Comparison of ENCODE assay signal across 1 cellular context in genomic region chr11:78041843-78042455, GRCh38.
TF ChIP-seq lines count a peak whose summit lies in the region.

No MANE protein-coding gene starts in this region.

TF ChIP-seq in K562, 482 proteins besides CTCF, POLR2A, EP300 and RAD21 (continues in another document):
- peak; percentile 61; the same call in 1 of the 2 replicates for TF ChIP-seq ZNF41 (CRISPR knock-in tag; conservative IDR thresholded peaks at IDR 0.05)
- TF ChIP-seq MEF2D (tag; conservative IDR thresholded peaks at IDR 0.05; ENCODE audit: low read depth), result 0 out of 2 replicates have a peak, but pooled peaks have one; percentile 19
- peak; percentile 57 for TF ChIP-seq DMBX1 (CRISPR knock-in tag; IDR thresholded peaks at IDR 0.05; ENCODE audit: borderline replicate concordance)
- TF ChIP-seq PTTG1 (tag; IDR thresholded peaks at IDR 0.05; ENCODE audit: low read depth), result peak; percentile 81
- TF ChIP-seq NR2F6 (CRISPR knock-in tag; IDR thresholded peaks at IDR 0.05), result no peak
- TF ChIP-seq ZNF639 (CRISPR knock-in tag; conservative IDR thresholded peaks at IDR 0.05 in 1 of 2, IDR thresholded peaks at IDR 0.05 in 1 of 2), result peak in 1 of 2 experiments; percentile 56; a peak in 1 of 4 replicates
- peak; percentile 41; the same call in 1 of the 2 replicates for TF ChIP-seq CXXC5 (CRISPR knock-in tag; IDR thresholded peaks at IDR 0.05)
- TF ChIP-seq SMAD4 (CRISPR knock-in tag; conservative IDR thresholded peaks at IDR 0.05), result peak; percentile 83
- peak; percentile 73; the same call in 1 of the 2 replicates for TF ChIP-seq ZNF395 (CRISPR knock-in tag; IDR thresholded peaks at IDR 0.05)
- TF ChIP-seq E2F4 (CRISPR knock-in tag; IDR thresholded peaks at IDR 0.05; ENCODE audit: low read depth), result no peak
- no peak for TF ChIP-seq CBX8 (IDR thresholded peaks at IDR 0.05; ENCODE audit: borderline replicate concordance, extremely low read depth, low read depth, low read length, poor library complexity, severe bottlenecking)
- 0 out of 2 replicates have a peak, but pooled peaks have one; percentile 42 for TF ChIP-seq ZNF398 (CRISPR knock-in tag; IDR thresholded peaks at IDR 0.05)
- TF ChIP-seq ID3 (CRISPR knock-in tag; IDR thresholded peaks at IDR 0.05), result no peak
- TF ChIP-seq ID3 (tag; IDR thresholded peaks at IDR 0.05), result 0 out of 2 replicates have a peak, but pooled peaks have one; percentile 37
- peak; percentile 75 for TF ChIP-seq CREB3 (tag; conservative IDR thresholded peaks at IDR 0.05; ENCODE audit: low read depth)
- TF ChIP-seq MAFF (IDR thresholded peaks at IDR 0.05; ENCODE audit: low read length), result no peak
- peak; percentile 75; the same call in 1 of the 2 replicates for TF ChIP-seq MECOM (CRISPR knock-in tag; IDR thresholded peaks at IDR 0.05)
- 0 out of 2 replicates have a peak, but pooled peaks have one; percentile 6 for TF ChIP-seq HBP1 (CRISPR knock-in tag; IDR thresholded peaks at IDR 0.05)
- TF ChIP-seq ERF (CRISPR knock-in tag; IDR thresholded peaks at IDR 0.05), result 0 out of 2 replicates have a peak, but pooled peaks have one; percentile 60
- TF ChIP-seq ZNF449 (CRISPR knock-in tag; IDR thresholded peaks at IDR 0.05), result peak; percentile 56; the same call in 1 of the 2 replicates
- no peak for TF ChIP-seq NFIX (CRISPR knock-in tag; IDR thresholded peaks at IDR 0.05; ENCODE audit: low read depth)
- TF ChIP-seq HNRNPH1 (optimal IDR thresholded peaks at IDR 0.05; ENCODE audit: low read depth, low read length), result no peak
- no peak for TF ChIP-seq NR2C1 (IDR thresholded peaks at IDR 0.05)
- peak; percentile 65; the same call in 1 of the 2 replicates for TF ChIP-seq NR2C1 (tag; IDR thresholded peaks at IDR 0.05)
- TF ChIP-seq GTF2A2 (tag; IDR thresholded peaks at IDR 0.05), result 0 out of 2 replicates have a peak, but pooled peaks have one; percentile 52
- peak; percentile 44; the same call in 1 of the 2 replicates for TF ChIP-seq PYGO2 (tag; IDR thresholded peaks at IDR 0.05)
- TF ChIP-seq ZHX1 (conservative IDR thresholded peaks at IDR 0.05; ENCODE audit: low read length), result peak; percentile 50; the same call in 1 of the 2 replicates
- 0 out of 2 replicates have a peak, but pooled peaks have one; percentile 29 for TF ChIP-seq ZNF644 (tag; IDR thresholded peaks at IDR 0.05; ENCODE audit: low read depth)
- no peak for TF ChIP-seq E2F6 (IDR thresholded peaks at IDR 0.05; ENCODE audit: borderline replicate concordance in 1 of 2, extremely low read depth in 1 of 2, insufficient read depth in 1 of 2, insufficient read length in 1 of 2, low read depth in 1 of 2, low read length in 1 of 2, poor library complexity in 1 of 2, severe bottlenecking in 1 of 2)
- TF ChIP-seq ZNF668 (CRISPR knock-in tag; IDR thresholded peaks at IDR 0.05), result peak; percentile 5; the same call in 1 of the 2 replicates
- no peak for TF ChIP-seq CHD2 (IDR thresholded peaks at IDR 0.05; ENCODE audit: low read depth, low read length)
- TF ChIP-seq ZNF592 (IDR thresholded peaks at IDR 0.05), result peak; percentile 96
- TF ChIP-seq ZNF740 (CRISPR knock-in tag; IDR thresholded peaks at IDR 0.05), result no peak
- peak in 1 of 2 experiments; percentile 82; a peak in 2 of 4 replicates for TF ChIP-seq ZNF740 (tag; IDR thresholded peaks at IDR 0.05)
- TF ChIP-seq YY1 (IDR thresholded peaks at IDR 0.05; ENCODE audit: borderline replicate concordance in 1 of 3, control insufficient read depth in 1 of 3, extremely low read depth in 1 of 3, insufficient read depth in 3 of 3, insufficient read length in 1 of 3, insufficient replicate concordance in 2 of 3, low read depth in 1 of 3, low read length in 2 of 3), result peak in 1 of 3 experiments; percentile 80
- no peak for TF ChIP-seq ZNF146 (CRISPR knock-in tag; IDR thresholded peaks at IDR 0.05; ENCODE audit: unreplicated experiment)
